In the genomic region with DNA sequence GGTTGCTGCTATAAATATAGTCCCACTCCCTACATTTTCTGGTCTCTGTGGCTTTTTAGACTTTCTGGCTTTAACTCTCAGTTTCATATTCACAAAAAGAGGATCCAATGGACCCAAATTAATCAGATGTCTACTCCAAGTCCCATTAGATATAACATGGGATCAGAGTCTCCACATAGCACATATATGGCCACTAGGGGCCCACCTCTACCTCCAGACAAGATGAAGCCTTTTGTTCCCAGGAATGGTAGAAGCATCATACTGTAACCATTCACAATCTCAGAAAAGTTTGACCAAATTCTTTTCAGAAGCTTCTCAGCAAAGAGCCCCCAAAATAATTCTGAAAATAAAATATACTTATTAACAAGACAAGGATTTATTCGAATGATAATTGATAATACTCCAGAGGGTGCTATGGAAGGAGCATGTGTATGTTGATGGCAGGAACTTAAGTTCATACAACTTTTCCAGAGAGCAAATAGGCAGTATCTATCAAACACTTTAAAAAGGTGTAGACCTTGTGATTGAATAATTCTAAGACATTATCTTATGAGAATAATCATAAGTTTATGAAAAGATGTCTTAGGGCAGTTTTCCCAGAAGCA, we compare ENCODE assay signal across 8 cellular contexts.
DNase-seq lines count a peak whose midpoint lies in the region; ATAC-seq and TF ChIP-seq lines count a peak whose summit lies in the region.

No MANE protein-coding gene starts in this region.

- DNase-seq in AG08396 (ENCODE audit: low spot score) (peak; percentile 12), GM13977 (ENCODE audit: low spot score) (peak; percentile 10), NCI-H82 treated with DMSO at 0.1 percent for 48 hours (lab: John Stamatoyannopoulos, UW; ENCODE audit: unreplicated experiment) (peak; percentile 6), fibroblast of peridontal ligament (ENCODE audit: extremely low read depth) (peak; percentile 28), gastrocnemius medialis (no peak), NCI-H1436 treated with DMSO at 0.1 percent for 48 hours (lab: John Stamatoyannopoulos, UW) (no peak), epidermal melanocyte (ENCODE audit: insufficient read length, low spot score) (no peak)

- no peaks in the 10 kb centered on the region for H3K9me3 ChIP-seq in gastrocnemius medialis

- TF ChIP-seq POLR2A in gastrocnemius medialis (IDR thresholded peaks at IDR 0.05) = no peak

- ATAC-seq in HG02763 (IDR thresholded peaks at IDR 0.05; ENCODE audit: unreplicated experiment) (peak; percentile 76), gastrocnemius medialis (no peak)

- TF ChIP-seq CTCF in GM13977 (IDR thresholded peaks at IDR 0.05; ENCODE audit: extremely low read depth, insufficient read depth, missing control alignments) = peak; percentile 69
- TF ChIP-seq CTCF in gastrocnemius medialis (IDR thresholded peaks at IDR 0.05 in 4 of 5, conservative IDR thresholded peaks at IDR 0.05 in 1 of 5) = peak in 1 of 5 experiments; percentile 33

- no peak overlapping the region for H3K4me3 ChIP-seq in gastrocnemius medialis

- in situ Hi-C loops in GM13977 (cut with MboI; ENCODE audit: low pct_unique_long_range_greater_than_20kb, low sequenced_read_pairs, unreplicated experiment) (loop anchor here (25.0 kb wide), 1 partner anchor 364 kb away; no protein-coding TSS in a partner anchor), gastrocnemius medialis (cut with MboI; ENCODE audit: low sequenced_read_pairs in 4 of 4) (loop anchor here in 1 of 4 donors (10.0 kb wide), 1 partner anchor 692 kb away; no protein-coding TSS in a partner anchor)

- no peaks in the 10 kb centered on the region for H3K36me3 ChIP-seq in gastrocnemius medialis

- no peaks in the 10 kb centered on the region for H3K4me1 ChIP-seq in gastrocnemius medialis

- intact Hi-C loops in gastrocnemius medialis (cut with DNase I; ENCODE audit: low total_unique reads) = no loop called here

- H3K27me3 ChIP-seq in gastrocnemius medialis = no peaks in the 10 kb centered on the region

- H3K27ac ChIP-seq in gastrocnemius medialis = peak overlapping the region; percentile 59 to 70 (median 63)

Comparison
In these comparisons a context has a peak if more than half of its experiments do, and no peak if none do; other contexts are left out.
1. DNase-seq: peak in AG08396 (single experiment), GM13977 (single experiment), NCI-H82 treated with DMSO at 0.1 percent for 48 hours (single experiment) and fibroblast of peridontal ligament (single experiment); none in gastrocnemius medialis (0 of 2), NCI-H1436 treated with DMSO at 0.1 percent for 48 hours (single experiment) and epidermal melanocyte (single experiment).